Comparison of ENCODE assay signal across 8 cellular contexts in the genomic region with DNA sequence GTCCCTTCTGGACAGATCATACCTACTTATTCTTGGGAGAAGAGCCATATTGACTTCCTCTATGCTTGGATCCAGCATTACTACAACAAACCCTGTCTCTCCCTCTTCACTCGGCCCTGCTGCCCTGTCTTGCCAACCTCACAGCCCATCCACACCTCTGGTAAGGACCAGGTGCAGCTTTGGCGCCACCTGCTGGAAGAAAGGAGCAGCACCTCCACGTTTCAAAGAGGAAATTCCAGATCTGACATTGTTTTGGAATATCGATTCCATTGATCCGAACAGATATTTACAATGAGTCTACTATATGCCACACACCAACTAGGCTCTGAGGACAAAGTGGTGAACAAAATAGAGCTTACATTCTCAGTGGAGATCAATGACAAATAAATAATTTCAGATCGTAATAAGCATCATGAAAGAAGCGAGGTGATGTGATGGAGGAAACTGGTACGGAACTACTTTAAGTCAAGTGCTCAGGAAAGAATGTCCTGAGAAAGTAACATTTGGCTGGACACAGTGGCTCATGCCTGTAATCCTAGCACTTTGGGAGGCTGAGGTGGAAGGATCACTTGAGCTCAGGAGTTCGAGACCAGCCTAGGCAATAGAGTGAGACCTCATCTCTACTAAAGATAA. TPM values are rescaled to one million over a fixed set of nuclear protein-coding genes. Genes with fewer than 3 reads are reported as not detected.
DNase-seq lines count a peak whose midpoint lies in the region; ATAC-seq and TF ChIP-seq lines count a peak whose summit lies in the region.

No MANE protein-coding gene starts in this region.

- no peak overlapping the region for H2BK15ac ChIP-seq in IMR-90 (ENCODE audit: low read depth, low read length)

- H3K56ac ChIP-seq in IMR-90 (ENCODE audit: extremely low read depth, insufficient read depth, low read length), result no peak overlapping the region

- H3K79me1 ChIP-seq in IMR-90 (ENCODE audit: low read depth in 1 of 2, low read length in 2 of 2), result no peaks in the 10 kb centered on the region

- peak overlapping the region; percentile 74 for H2AFZ ChIP-seq in IMR-90 (replicated peaks; ENCODE audit: low read length, poor library complexity)

- no peaks in the 10 kb centered on the region for H3K9me3 ChIP-seq in IMR-90 (ENCODE audit: control insufficient read depth, insufficient read depth, low read length)

- no peaks in the 10 kb centered on the region for H3K27me3 ChIP-seq in IMR-90 (ENCODE audit: control insufficient read depth, insufficient read depth, low read length)

- in situ Hi-C loops in Caki2 (cut with HindIII; ENCODE audit: low pct_unique_long_range_greater_than_20kb, low sequenced_read_pairs) (no loop called here), IMR-90 (cut with MboI; ENCODE audit: low sequenced_read_pairs) (loop anchor here (5.0 kb wide), 2 partner anchors 51 to 151 kb away; no protein-coding TSS in a partner anchor)

- dilution Hi-C loops in IMR-90 (cut with HindIII; ENCODE audit: low sequenced_read_pairs, unreplicated experiment), result no loop called here

- no peaks in the 10 kb centered on the region for H3K36me3 Mint-ChIP-seq in nephron progenitor cell (ENCODE audit: low read depth)
- H3K36me3 Mint-ChIP-seq in stimulated activated naive CD8-positive, alpha-beta T cell treated with anti-CD3 and anti-CD28 coated beads, Interleukin-15, Interleukin-2, amounts not matched to agents 100 ng/mL and 50 ng/mL, for 24 hours (ENCODE audit: low read depth), result peaks cover 19% of the 10 kb centered on the region

- no peaks in the 10 kb centered on the region for H3K27me3 Mint-ChIP-seq in nephron progenitor cell (ENCODE audit: low read depth, poor library complexity)
- H3K27me3 Mint-ChIP-seq in stimulated activated naive CD8-positive, alpha-beta T cell treated with anti-CD3 and anti-CD28 coated beads, Interleukin-15, Interleukin-2, amounts not matched to agents 100 ng/mL and 50 ng/mL, for 24 hours, result no peaks in the 10 kb centered on the region

- no peak overlapping the region for H3K4ac ChIP-seq in IMR-90 (ENCODE audit: low read depth, low read length)

- no peak overlapping the region for H2BK5ac ChIP-seq in IMR-90 (ENCODE audit: low read depth, low read length, poor library complexity, severe bottlenecking)

- H3K9ac ChIP-seq in IMR-90 (ENCODE audit: low read depth, low read length), result no peak overlapping the region

- no peak overlapping the region for H2BK20ac ChIP-seq in IMR-90 (ENCODE audit: low read depth, low read length)

- H3K18ac ChIP-seq in IMR-90 (ENCODE audit: low read depth, low read length), result no peak overlapping the region

- intact Hi-C loops in IMR-90 (cut with micrococcal nuclease), result loop anchor here (1.0 to 5.0 kb wide), 4 partner anchors 54 to 157 kb away; a partner anchor contains a TSS

- H3K4me2 ChIP-seq in IMR-90 (ENCODE audit: low read depth, low read length), result no peak overlapping the region

- peak; percentile 87 for ATAC-seq in IMR-90 (ENCODE audit: low read depth)
- no peak for ATAC-seq in HG03439 (IDR thresholded peaks at IDR 0.05; ENCODE audit: unreplicated experiment)

- DNase-seq in Caki2 (ENCODE audit: low read depth) (peak; percentile 47), IMR-90 (peak; percentile 56), OCI-M1 (lab: John Stamatoyannopoulos, UW) (peak; percentile 75), fibroblast of gingiva (ENCODE audit: low read depth) (peak; percentile 29), nephron progenitor cell (peak; percentile 82)
- DNase-seq in activated T-cell treated with anti-CD3 and anti-CD28 coated beads, Interleukin-2, amount 50 U/mL, for 1 hour, result peak; percentile 77

- H4K20me1 ChIP-seq in IMR-90 (ENCODE audit: insufficient read depth, low read length), result no peaks in the 10 kb centered on the region

- no TSS peak for BruUV-seq in IMR-90 (replicated peaks; lab: Mats Ljungman, UMichigan)

- H3K9me3 Mint-ChIP-seq in nephron progenitor cell, result peaks cover 4% of the 10 kb centered on the region
- H3K9me3 Mint-ChIP-seq in stimulated activated naive CD8-positive, alpha-beta T cell treated with anti-CD3 and anti-CD28 coated beads, Interleukin-15, Interleukin-2, amounts not matched to agents 100 ng/mL and 50 ng/mL, for 24 hours, result no peaks in the 10 kb centered on the region

- H3K4me1 Mint-ChIP-seq in nephron progenitor cell, result peaks cover 12% of the 10 kb centered on the region
- peaks cover 5% of the 10 kb centered on the region for H3K4me1 Mint-ChIP-seq in stimulated activated naive CD8-positive, alpha-beta T cell treated with anti-CD3 and anti-CD28 coated beads, Interleukin-15, Interleukin-2, amounts not matched to agents 100 ng/mL and 50 ng/mL, for 24 hours (ENCODE audit: low read depth)

- H3K27ac Mint-ChIP-seq in nephron progenitor cell, result no peak overlapping the region
- peak overlapping the region; percentile 39 for H3K27ac Mint-ChIP-seq in stimulated activated naive CD8-positive, alpha-beta T cell treated with anti-CD3 and anti-CD28 coated beads, Interleukin-15, Interleukin-2, amounts not matched to agents 100 ng/mL and 50 ng/mL, for 24 hours

- no peak overlapping the region for H4K8ac ChIP-seq in IMR-90 (ENCODE audit: low read depth in 2 of 2, low read length in 2 of 2)

- POLR2A ChIA-PET in IMR-90 (lab: Charles Lee; ENCODE audit: unreplicated experiment), result no interaction called here

- no peak overlapping the region for H4K91ac ChIP-seq in IMR-90 (ENCODE audit: insufficient read depth, low read depth, low read length)

- H2BK120ac ChIP-seq in IMR-90 (ENCODE audit: low read depth, low read length), result no peak overlapping the region

- TF ChIP-seq CTCF in IMR-90 (conservative IDR thresholded peaks at IDR 0.05; ENCODE audit: low read depth, low read length) (peak; percentile 95), nephron progenitor cell (IDR thresholded peaks at IDR 0.05) (peak; percentile 99)

- no peak overlapping the region for H3K4me3 Mint-ChIP-seq in nephron progenitor cell
- no peak overlapping the region for H3K4me3 Mint-ChIP-seq in stimulated activated naive CD8-positive, alpha-beta T cell treated with anti-CD3 and anti-CD28 coated beads, Interleukin-15, Interleukin-2, amounts not matched to agents 100 ng/mL and 50 ng/mL, for 24 hours

- H3K4me3 ChIP-seq in IMR-90 (ENCODE audit: insufficient read depth, low read depth, low read length), result no peak overlapping the region

- no peak for TF ChIP-seq POLR2A in IMR-90 (IDR thresholded peaks at IDR 0.05; ENCODE audit: low read depth, low read length)

- H3K4me1 ChIP-seq in IMR-90 (ENCODE audit: control insufficient read depth, insufficient read depth, low read length), result no peaks in the 10 kb centered on the region

- H2AK5ac ChIP-seq in IMR-90 (ENCODE audit: low read depth, low read length), result no peak overlapping the region

- H2AK9ac ChIP-seq in IMR-90 (replicated peaks; ENCODE audit: low read depth, low read length, poor library complexity), result peak overlapping the region; percentile 87

- WGBS in IMR-90 (ENCODE audit: extremely low coverage in 2 of 2, insufficient read length in 1 of 2), 2 experiments, result 0% methylated on average over 1 of the region's 9 CpGs; no CpG with 5 or more reads in 1 of the 2 experiments

- H3K23ac ChIP-seq in IMR-90 (ENCODE audit: low read depth, low read length), result no peak overlapping the region

- H3K9me1 ChIP-seq in IMR-90 (ENCODE audit: insufficient read depth, low read length), result no peaks in the 10 kb centered on the region

- no peaks in the 10 kb centered on the region for H3K36me3 ChIP-seq in IMR-90 (ENCODE audit: control insufficient read depth, insufficient read depth, low read length)

- H3K27ac ChIP-seq in IMR-90 (ENCODE audit: insufficient read depth, low read length), result no peak overlapping the region

- no peak overlapping the region for H4K5ac ChIP-seq in IMR-90 (ENCODE audit: low read depth, low read length)

- CTCF ChIA-PET in IMR-90 (lab: Yijun Ruan, JAX), result interaction anchor here (0.6 to 2.0 kb wide), 8 partner anchors 18 to 663 kb away, joined by 3 to 11 read pairs (median 4); a partner anchor contains a TSS

- peak; percentile 97 for TF ChIP-seq RAD21 in IMR-90 (IDR thresholded peaks at IDR 0.05; ENCODE audit: low read length)

- H3K14ac ChIP-seq in IMR-90 (replicated peaks; ENCODE audit: low read depth, low read length), result no peak overlapping the region

TF ChIP-seq in IMR-90, 13 proteins besides CTCF, POLR2A, EP300 and RAD21:
- TF ChIP-seq SMC3 (IDR thresholded peaks at IDR 0.05; ENCODE audit: low read depth, low read length), result peak; percentile 98
- TF ChIP-seq, protein P1, sequence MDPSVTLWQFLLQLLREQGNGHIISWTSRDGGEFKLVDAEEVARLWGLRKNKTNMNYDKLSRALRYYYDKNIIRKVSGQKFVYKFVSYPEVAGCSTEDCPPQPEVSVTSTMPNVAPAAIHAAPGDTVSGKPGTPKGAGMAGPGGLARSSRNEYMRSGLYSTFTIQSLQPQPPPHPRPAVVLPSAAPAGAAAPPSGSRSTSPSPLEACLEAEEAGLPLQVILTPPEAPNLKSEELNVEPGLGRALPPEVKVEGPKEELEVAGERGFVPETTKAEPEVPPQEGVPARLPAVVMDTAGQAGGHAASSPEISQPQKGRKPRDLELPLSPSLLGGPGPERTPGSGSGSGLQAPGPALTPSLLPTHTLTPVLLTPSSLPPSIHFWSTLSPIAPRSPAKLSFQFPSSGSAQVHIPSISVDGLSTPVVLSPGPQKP (IDR thresholded peaks at IDR 0.05; ENCODE audit: borderline replicate concordance, low read depth, low read length), result no peak

RNA-seq across cellular contexts. Expression of a gene that starts 18.7 kb away (rescaled TPM):
- 5.7 and 6.6 TPM in 2 replicates for total RNA-seq in Caki2 (2014; rRNA removed; shearing (Covaris generic); ENCODE audit: low replicate concordance)
- 5.0 and 5.7 TPM in 2 replicates for total RNA-seq in IMR-90 (2012; rRNA removed)
- 6.7 and 7.3 TPM in 2 replicates for polyA plus RNA-seq in IMR-90 (2012; rRNA removed)
- polyA plus RNA-seq in IMR-90 (2012; cell fraction: cytosol; rRNA removed), result 3.7 and 5.3 TPM in 2 replicates
- polyA plus RNA-seq in IMR-90 (2012; cell fraction: nucleus; rRNA removed; ENCODE audit: low replicate concordance), result 13.7 and 18.4 TPM in 2 replicates

Comparison
In these comparisons a context has a peak if more than half of its experiments do, and no peak if none do; other contexts are left out.
1. DNase-seq: peak in every context shown above with its lines; median percentile 82 in nephron progenitor cell; 77 in activated T-cell treated with anti-CD3 and anti-CD28 coated beads, Interleukin-2, amount 50 U/mL, for 1 hour; 75 in OCI-M1; 56 in IMR-90; 47 in Caki2; 29 in fibroblast of gingiva.